Comparison of ENCODE assay signal across 12 cellular contexts in genomic region chr12:6224550-6224949, GRCh38. TPM values are rescaled to one million over a fixed set of nuclear protein-coding genes. Genes with fewer than 3 reads are reported as not detected.
DNase-seq lines count a peak whose midpoint lies in the region; TF ChIP-seq lines count a peak whose summit lies in the region.
"Had no signal": no experiment of that assay in that cellular context is flagged by ENCODE, and none has a peak within 500 bp of the region (broad histone marks: within the 10 kb centered on the region; RNA-seq: fewer than 3 reads in every experiment).

No MANE protein-coding gene starts in this region.

- peak; percentile 31 to 63 for DNase-seq in NCI-H2081 (lab: John Stamatoyannopoulos, UW)
- DNase-seq in NCI-H2081 treated with DMSO at 0.1 percent for 48 hours (lab: John Stamatoyannopoulos, UW): no peak
- peak; percentile 33 to 95 (median 90) for DNase-seq in dorsolateral prefrontal cortex
- no peak for DNase-seq in GM13977 (ENCODE audit: low spot score)
- DNase-seq in NK-92 (lab: John Stamatoyannopoulos, UW; ENCODE audit: unreplicated experiment): no peak
- no peak for DNase-seq in cerebellar nuclear complex (lab: John Stamatoyannopoulos, UW)
- DNase-seq: activated naive CD4-positive, alpha-beta T cell; KBM-7 had no signal

- no peaks in the 10 kb centered on the region for H3K36me3 ChIP-seq in muscle layer of duodenum (ENCODE audit: control insufficient read depth in 1 of 2, insufficient read depth in 2 of 2, low read length in 2 of 2)
- H3K36me3 ChIP-seq in urinary bladder (ENCODE audit: insufficient read depth): no peaks in the 10 kb centered on the region

- peaks cover 56 to 85% of the 10 kb centered on the region in 2 donors for H3K4me1 ChIP-seq in muscle layer of duodenum (ENCODE audit: control insufficient read depth in 1 of 2, insufficient read depth in 2 of 2, low read length in 2 of 2)
- H3K4me1 ChIP-seq in urinary bladder (ENCODE audit: insufficient read depth): peaks cover 8% of the 10 kb centered on the region

- intact Hi-C loops in dorsolateral prefrontal cortex (cut with DNase I): no loop called here

- TF ChIP-seq CTCF in dorsolateral prefrontal cortex (IDR thresholded peaks at IDR 0.05 in 54 of 56, conservative IDR thresholded peaks at IDR 0.05 in 2 of 56; ENCODE audit: low read depth in 1 of 56, partially characterized antibody in 56 of 56) (no peak), GM13977 (IDR thresholded peaks at IDR 0.05; ENCODE audit: extremely low read depth, insufficient read depth, missing control alignments) (no peak)

- H3K27me3 ChIP-seq in dorsolateral prefrontal cortex: no peaks in the 10 kb centered on the region
- no peaks in the 10 kb centered on the region for H3K27me3 ChIP-seq in muscle layer of duodenum (ENCODE audit: low read depth, low read length)

- no peaks in the 10 kb centered on the region for H3K9me3 ChIP-seq in muscle layer of duodenum (ENCODE audit: control insufficient read depth in 1 of 2, low read length in 2 of 2)

- H3K27ac ChIP-seq in dorsolateral prefrontal cortex (peak overlapping the region; percentile 74 to 100 (median 97)), muscle layer of duodenum (ENCODE audit: low read length) (peak overlapping the region; percentile 36), urinary bladder (ENCODE audit: low read depth) (peak overlapping the region; percentile 40)
- H3K27ac ChIP-seq: 22Rv1, SK-N-MC had no signal

- H3K4me3 ChIP-seq in dorsolateral prefrontal cortex (peak overlapping the region in 8 of 59 donors; percentile 5 to 36 (median 16)), muscle layer of duodenum (ENCODE audit: low read depth in 1 of 2, low read length in 2 of 2) (no peak overlapping the region), urinary bladder (ENCODE audit: low read depth, low read length) (no peak overlapping the region)
- H3K4me3 ChIP-seq: SK-N-MC had no signal

- WGBS in urinary bladder: 54% methylated on average over 10 of the region's 10 CpGs

- in situ Hi-C loops in GM13977 (cut with MboI; ENCODE audit: low pct_unique_long_range_greater_than_20kb, low sequenced_read_pairs, unreplicated experiment): no loop called here

RNA-seq across cellular contexts. Expression of gene CD9, which starts 24.4 kb away (rescaled TPM):
- total RNA-seq in dorsolateral prefrontal cortex (100 to 1,000 TPM in 60 of 120 experiments, 10 to 100 TPM in 60; 29.3 to 364 (median 99.0) TPM), urinary bladder (215 TPM)
- polyA plus RNA-seq in urinary bladder: 554 TPM

Comparison
In these comparisons a context has a peak if more than half of its experiments do, and no peak if none do; other contexts are left out.
1. DNase-seq: peak in NCI-H2081 (2 of 2) and dorsolateral prefrontal cortex (10 of 10); none in NCI-H2081 treated with DMSO at 0.1 percent for 48 hours (single experiment), GM13977 (single experiment), NK-92 (single experiment) and cerebellar nuclear complex (0 of 2).
2. H3K27ac ChIP-seq: peak in every context shown above with its lines; median percentile 97 in dorsolateral prefrontal cortex; 40 in urinary bladder; 36 in muscle layer of duodenum.